Comparison of ENCODE assay signal across 25 cellular contexts in genomic region chr3:182349951-182350350, GRCh38.
DNase-seq lines count a peak whose midpoint lies in the region; ATAC-seq, FAIRE-seq and TF ChIP-seq lines count a peak whose summit lies in the region.
"Had no signal": no experiment of that assay in that cellular context is flagged by ENCODE, and none has a peak within 500 bp of the region (broad histone marks: within the 10 kb centered on the region; RNA-seq: fewer than 3 reads in every experiment).

No MANE protein-coding gene starts in this region.

- no peaks in the 10 kb centered on the region for H4K20me1 ChIP-seq in HepG2 (ENCODE audit: insufficient read depth, low read length)
- H4K20me1 ChIP-seq in OCI-LY7 (ENCODE audit: insufficient read depth, low read length), result no peaks in the 10 kb centered on the region

- in situ Hi-C loops in HepG2 (cut with HindIII; ENCODE audit: extremely low pct_ligation_motif_present, low pct_unique_long_range_greater_than_20kb), result no loop called here

- H3K9me2 ChIP-seq in OCI-LY7 (ENCODE audit: insufficient read depth, low read length), result no peaks in the 10 kb centered on the region
- H3K9me2 ChIP-seq: SK-N-SH had no signal

- H3K9ac ChIP-seq in HepG2 (ENCODE audit: insufficient read depth, low read depth, low read length), result no peak overlapping the region
- H3K9ac ChIP-seq: GM23248, SK-N-SH had no signal

- H3K36me3 ChIP-seq in HepG2 (replicated peaks in 1 of 2; ENCODE audit: control insufficient read depth in 1 of 2, insufficient read depth in 2 of 2, low read length in 2 of 2) (no peaks in the 10 kb centered on the region), right lobe of liver (no peaks in the 10 kb centered on the region), OCI-LY7 (ENCODE audit: insufficient read depth, low read length) (peaks cover 21% of the 10 kb centered on the region)

- TF ChIP-seq RAD21 in HepG2 (CRISPR knock-in tag; IDR thresholded peaks at IDR 0.05), result no peak

- TF ChIP-seq POLR2A in HepG2 (IDR thresholded peaks at IDR 0.05; ENCODE audit: insufficient read depth in 1 of 2, low read depth in 2 of 2, low read length in 2 of 2) (no peak), right lobe of liver (IDR thresholded peaks at IDR 0.05) (no peak)

- no peak overlapping the region for H3K27ac ChIP-seq in HepG2 (ENCODE audit: extremely low read length, insufficient read depth, low read length)
- no peak overlapping the region for H3K27ac ChIP-seq in right lobe of liver
- H3K27ac ChIP-seq in OCI-LY7 (ENCODE audit: low read depth, low read length, poor library complexity, severe bottlenecking), result peak overlapping the region; percentile 94
- H3K27ac ChIP-seq: GM23248, PC-9, RWPE1 had no signal

- no peak for ATAC-seq in HepG2
- no peak for ATAC-seq in right lobe of liver
- ATAC-seq in GM21576 (IDR thresholded peaks at IDR 0.05; ENCODE audit: unreplicated experiment), result no peak
- ATAC-seq: T-helper 17 cell had no signal

- H3K9me3 ChIP-seq in HepG2 (ENCODE audit: low read length), result no peaks in the 10 kb centered on the region
- H3K9me3 ChIP-seq in right lobe of liver, result no peaks in the 10 kb centered on the region
- peaks cover 7% of the 10 kb centered on the region; the same call in 1 of the 2 replicates for H3K9me3 ChIP-seq in OCI-LY7 (ENCODE audit: low read length)
- H3K9me3 ChIP-seq: SK-N-SH had no signal

- no peak for DNase-seq in HepG2 (ENCODE audit: low spot score)
- no peak for DNase-seq in right lobe of liver
- peak; percentile 65 for DNase-seq in OCI-LY7 (ENCODE audit: low spot score)
- peak; percentile 27 for DNase-seq in epithelial cell of esophagus (ENCODE audit: low read depth)
- no peak for DNase-seq in NCI-H2107 treated with DMSO at 0.1 percent for 48 hours (lab: John Stamatoyannopoulos, UW; ENCODE audit: unreplicated experiment)
- DNase-seq in HUDEP-2 (lab: John Stamatoyannopoulos, UW; ENCODE audit: unreplicated experiment in 76 of 76), result no peak
- DNase-seq: CD4-positive, alpha-beta T cell; GM23248; H9; HFFc6; KG1; NCI-H1105; NCI-H1436 treated with DMSO at 0.1 percent for 48 hours; NCI-H187 treated with DMSO at 0.1 percent for 48 hours; NCI-H226; NCI-H510A; NCI-H748 treated with DMSO at 0.1 percent for 48 hours; NK-92 treated with Interleukin-12 subunit alpha and Interleukin-12 subunit beta, amount 100 ng/mL, for 24 hours; PC-9; SK-N-SH; T-helper 17 cell had no signal

- no peaks in the 10 kb centered on the region for H3K79me2 ChIP-seq in HepG2 (ENCODE audit: insufficient read depth, low read length)
- H3K79me2 ChIP-seq in OCI-LY7 (ENCODE audit: insufficient read depth, low read depth, low read length), result peaks cover 8% of the 10 kb centered on the region; the same call in 1 of the 2 replicates

- TF ChIP-seq EP300 in HepG2 (IDR thresholded peaks at IDR 0.05; ENCODE audit: low read depth in 2 of 2, low read length in 2 of 2) (no peak), HepG2 (CRISPR knock-in tag; IDR thresholded peaks at IDR 0.05; ENCODE audit: borderline replicate concordance) (no peak)

- no peak overlapping the region for H3K4me3 ChIP-seq in HepG2 (replicated peaks in 1 of 3; ENCODE audit: insufficient read depth in 1 of 3, low read depth in 2 of 3, low read length in 3 of 3)
- H3K4me3 ChIP-seq in right lobe of liver, result no peak overlapping the region
- peak overlapping the region; percentile 47 for H3K4me3 ChIP-seq in OCI-LY7 (ENCODE audit: low read depth, low read length, poor library complexity, severe bottlenecking)
- no peak overlapping the region for H3K4me3 ChIP-seq in epithelial cell of esophagus (ENCODE audit: low read length)
- H3K4me3 ChIP-seq: GM23248, PC-9 had no signal

- H3K4me1 ChIP-seq in HepG2 (ENCODE audit: insufficient read depth, low read length) (no peaks in the 10 kb centered on the region), right lobe of liver (no peaks in the 10 kb centered on the region), OCI-LY7 (ENCODE audit: insufficient read depth, low read length, poor library complexity, severe bottlenecking) (peaks cover 66% of the 10 kb centered on the region)

- CTCF ChIA-PET in HepG2 (lab: Yijun Ruan, JAX; ENCODE audit: low intra/inter-chr PET ratio, low total read pairs) (no interaction called here), OCI-LY7 (lab: Charles Lee; ENCODE audit: unreplicated experiment) (no interaction called here)

- H3K27me3 ChIP-seq in HepG2 (ENCODE audit: control insufficient read depth in 1 of 2, insufficient read depth in 2 of 2, low read length in 2 of 2) (no peaks in the 10 kb centered on the region), right lobe of liver (no peaks in the 10 kb centered on the region)

- no peak overlapping the region for H2AFZ ChIP-seq in HepG2 (ENCODE audit: low read length)
- peak overlapping the region; percentile 74; the same call in 1 of the 2 replicates for H2AFZ ChIP-seq in OCI-LY7 (ENCODE audit: low read length)
- H2AFZ ChIP-seq: GM23248, PC-9 had no signal

- BruUV-seq in HepG2 (replicated peaks; lab: Mats Ljungman, UMichigan) (no TSS peak), OCI-LY7 (replicated peaks; lab: Mats Ljungman, UMichigan) (no TSS peak)

- WGBS in HepG2 (ENCODE audit: low lambda C conversion rate), result 3% methylated on average over 1 of the region's 1 CpG
- WGBS in right lobe of liver (ENCODE audit: insufficient coverage, low coverage, low lambda C conversion rate, missing lambda C conversion rate), result 45% methylated on average over 1 of the region's 1 CpG

- FAIRE-seq in HepG2 (lab: Jason Lieb, UNC), result no peak
- FAIRE-seq: D721Med, GM18507 had no signal

- POLR2A ChIA-PET in HepG2 (lab: Yijun Ruan, JAX), result no interaction called here
- POLR2A ChIA-PET in OCI-LY7 (lab: Charles Lee), result interaction anchor here (0.5 to 4.4 kb wide), 10 partner anchors 12 to 1405 kb away, joined by 3 to 32 read pairs (median 5); no protein-coding TSS in a partner anchor

- intact Hi-C loops in HepG2 (cut with micrococcal nuclease; ENCODE audit: unreplicated experiment), result no loop called here
- intact Hi-C loops in right lobe of liver (cut with DNase I), result no loop called here
- intact Hi-C loops in OCI-LY7 (cut with micrococcal nuclease; ENCODE audit: unreplicated experiment), result loop anchor here (1.0 to 5.0 kb wide), 2 partner anchors 42 to 64 kb away; no protein-coding TSS in a partner anchor

- TF ChIP-seq CTCF in HepG2 (CRISPR knock-in tag; IDR thresholded peaks at IDR 0.05), result no peak
- no peak for TF ChIP-seq CTCF in right lobe of liver (IDR thresholded peaks at IDR 0.05)
- TF ChIP-seq CTCF in OCI-LY7 (conservative IDR thresholded peaks at IDR 0.05; ENCODE audit: low read length), result no peak
- TF ChIP-seq CTCF in epithelial cell of esophagus (IDR thresholded peaks at IDR 0.05; ENCODE audit: insufficient read depth, low read depth, low read length, missing control alignments), result no peak

- H3K4me2 ChIP-seq in HepG2 (ENCODE audit: low read depth, low read length) (no peak overlapping the region), OCI-LY7 (ENCODE audit: low read length) (peak overlapping the region; percentile 73)
- H3K4me2 ChIP-seq: PC-9, SK-N-SH had no signal

TF ChIP-seq in HepG2, 621 proteins besides CTCF, POLR2A, EP300 and RAD21:
- TF ChIP-seq CEBPB (IDR thresholded peaks at IDR 0.05; ENCODE audit: borderline replicate concordance, low read depth, low read length), result peak; percentile 8; the same call in 1 of the 2 replicates
- TF ChIP-seq, protein P1, sequence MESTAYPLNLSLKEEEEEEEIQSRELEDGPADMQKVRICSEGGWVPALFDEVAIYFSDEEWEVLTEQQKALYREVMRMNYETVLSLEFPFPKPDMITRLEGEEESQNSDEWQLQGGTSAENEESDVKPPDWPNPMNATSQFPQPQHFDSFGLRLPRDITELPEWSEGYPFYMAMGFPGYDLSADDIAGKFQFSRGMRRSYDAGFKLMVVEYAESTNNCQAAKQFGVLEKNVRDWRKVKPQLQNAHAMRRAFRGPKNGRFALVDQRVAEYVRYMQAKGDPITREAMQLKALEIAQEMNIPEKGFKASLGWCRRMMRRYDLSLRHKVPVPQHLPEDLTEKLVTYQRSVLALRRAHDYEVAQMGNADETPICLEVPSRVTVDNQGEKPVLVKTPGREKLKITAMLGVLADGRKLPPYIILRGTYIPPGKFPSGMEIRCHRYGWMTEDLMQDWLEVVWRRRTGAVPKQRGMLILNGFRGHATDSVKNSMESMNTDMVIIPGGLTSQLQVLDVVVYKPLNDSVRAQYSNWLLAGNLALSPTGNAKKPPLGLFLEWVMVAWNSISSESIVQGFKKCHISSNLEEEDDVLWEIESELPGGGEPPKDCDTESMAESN (CRISPR knock-in tag; conservative IDR thresholded peaks at IDR 0.05), result no peak

Comparison
In these comparisons a context has a peak if more than half of its experiments do, and no peak if none do; other contexts are left out.
1. DNase-seq: peak in OCI-LY7 (single experiment) and epithelial cell of esophagus (single experiment); none in HepG2 (single experiment), right lobe of liver (0 of 3), NCI-H2107 treated with DMSO at 0.1 percent for 48 hours (single experiment) and HUDEP-2 (0 of 76).